16 cellular contexts compared by ENCODE assay signal in the genomic region with DNA sequence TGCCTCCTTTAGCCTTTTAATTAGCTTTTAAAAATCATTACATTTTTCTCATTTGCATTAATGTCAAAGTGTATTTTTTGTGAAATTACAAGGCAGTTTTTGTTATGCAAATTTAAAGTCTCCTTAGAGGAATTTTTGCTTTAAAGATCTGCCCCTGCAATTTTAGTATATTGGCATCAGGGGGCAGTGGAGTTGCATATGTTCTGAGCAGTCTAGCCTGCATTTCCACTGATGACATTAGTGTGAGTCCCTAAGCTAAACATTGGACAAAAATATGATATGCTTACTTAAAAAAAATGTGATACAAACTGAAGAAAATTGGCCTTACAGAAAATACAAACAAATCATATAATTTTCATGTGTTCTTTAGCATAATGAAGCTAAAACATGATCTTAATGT.
DNase-seq lines count a peak whose midpoint lies in the region; TF ChIP-seq lines count a peak whose summit lies in the region.
"Had no signal": no experiment of that assay in that cellular context is flagged by ENCODE, and none has a peak within 500 bp of the region (broad histone marks: within the 10 kb centered on the region; RNA-seq: fewer than 3 reads in every experiment).

No MANE protein-coding gene starts in this region.

- H3K27me3 Mint-ChIP-seq in MCF 10A (ENCODE audit: insufficient read depth, unreplicated experiment) = no peaks in the 10 kb centered on the region
- H3K27me3 Mint-ChIP-seq in endodermal cell (ENCODE audit: insufficient read depth) = no peaks in the 10 kb centered on the region
- H3K27me3 Mint-ChIP-seq in type B pancreatic cell = no peaks in the 10 kb centered on the region
- H3K27me3 Mint-ChIP-seq: central memory CD8-positive, alpha-beta T cell had no signal

- TF ChIP-seq POLR2A in breast epithelium (IDR thresholded peaks at IDR 0.05) (no peak), thyroid gland (IDR thresholded peaks at IDR 0.05) (no peak)

- no peaks in the 10 kb centered on the region for H3K27me3 ChIP-seq in breast epithelium
- H3K27me3 ChIP-seq in endodermal cell (ENCODE audit: control insufficient read depth, insufficient read depth, low read length, poor library complexity, severe bottlenecking) = no peaks in the 10 kb centered on the region
- H3K27me3 ChIP-seq in thyroid gland = no peaks in the 10 kb centered on the region
- H3K27me3 ChIP-seq: SJSA1, transverse colon had no signal

- BruUV-seq in MCF 10A (replicated peaks; lab: Mats Ljungman, UMichigan) = no TSS peak

- H3K27ac Mint-ChIP-seq in MCF 10A (ENCODE audit: low read depth, unreplicated experiment) = no peak overlapping the region
- no peak overlapping the region for H3K27ac Mint-ChIP-seq in endodermal cell
- no peak overlapping the region for H3K27ac Mint-ChIP-seq in type B pancreatic cell
- H3K27ac Mint-ChIP-seq: activated T-helper 2 cell treated with anti-CD3 and anti-CD28 coated beads, Interferon-gamma antibody, Interleukin-2, Interleukin-4, amounts not matched to agents 10 μg/mL and 5 μg/mL and 100 μg/mL, durations not matched to agents 14 hours and 24 hours and 36 hours; naive thymus-derived CD8-positive, alpha-beta T cell had no signal

- H3K4me3 Mint-ChIP-seq in MCF 10A (ENCODE audit: unreplicated experiment) (no peak overlapping the region), endodermal cell (no peak overlapping the region), type B pancreatic cell (no peak overlapping the region)
- H3K4me3 Mint-ChIP-seq: central memory CD8-positive, alpha-beta T cell; naive thymus-derived CD8-positive, alpha-beta T cell had no signal

- no peak overlapping the region for H3K27ac ChIP-seq in breast epithelium
- no peak overlapping the region for H3K27ac ChIP-seq in endodermal cell (ENCODE audit: low read depth, low read length)
- no peak overlapping the region for H3K27ac ChIP-seq in thyroid gland
- H3K27ac ChIP-seq: SJSA1, transverse colon had no signal

- POLR2A ChIA-PET in MCF 10A (lab: Yijun Ruan, JAX) = interaction anchor here (0.6 to 1.1 kb wide), 2 partner anchors 10 to 1201 kb away, joined by 3 read pairs; no protein-coding TSS in a partner anchor

- no peak overlapping the region for H3K9ac ChIP-seq in endodermal cell (ENCODE audit: extremely low read depth, low read length, poor library complexity, severe bottlenecking)

- no peaks in the 10 kb centered on the region for H3K4me1 ChIP-seq in breast epithelium
- H3K4me1 ChIP-seq in endodermal cell (ENCODE audit: control insufficient read depth, insufficient read depth, low read length) = no peaks in the 10 kb centered on the region
- H3K4me1 ChIP-seq in thyroid gland = peaks cover 33 to 39% of the 10 kb centered on the region in 2 donors
- H3K4me1 ChIP-seq: SJSA1, transverse colon had no signal

- H3K9me3 ChIP-seq in breast epithelium = no peaks in the 10 kb centered on the region
- H3K9me3 ChIP-seq in endodermal cell (ENCODE audit: control insufficient read depth, low read length) = peaks cover 18% of the 10 kb centered on the region
- H3K9me3 ChIP-seq in thyroid gland = no peaks in the 10 kb centered on the region
- H3K9me3 ChIP-seq: transverse colon had no signal

- H3K9me3 Mint-ChIP-seq in MCF 10A (ENCODE audit: unreplicated experiment) (peaks cover 6% of the 10 kb centered on the region), endodermal cell (peaks cover 16% of the 10 kb centered on the region), type B pancreatic cell (peaks cover 8% of the 10 kb centered on the region)
- H3K9me3 Mint-ChIP-seq: central memory CD8-positive, alpha-beta T cell had no signal

- H3K36me3 ChIP-seq in breast epithelium = no peaks in the 10 kb centered on the region
- no peaks in the 10 kb centered on the region for H3K36me3 ChIP-seq in endodermal cell (ENCODE audit: control insufficient read depth, insufficient read depth, low read length)
- H3K36me3 ChIP-seq in thyroid gland = no peaks in the 10 kb centered on the region
- H3K36me3 ChIP-seq: SJSA1, transverse colon had no signal

- TF ChIP-seq CTCF in MCF 10A (IDR thresholded peaks at IDR 0.05; ENCODE audit: unreplicated experiment) (peak; percentile 22), breast epithelium (IDR thresholded peaks at IDR 0.05) (no peak), endodermal cell (conservative IDR thresholded peaks at IDR 0.05) (peak; percentile 85), type B pancreatic cell (conservative IDR thresholded peaks at IDR 0.05) (peak; percentile 68), thyroid gland (IDR thresholded peaks at IDR 0.05) (peak in 1 of 6 experiments; percentile 11)

- no peak overlapping the region for H3K4me3 ChIP-seq in breast epithelium
- H3K4me3 ChIP-seq in endodermal cell (ENCODE audit: low read length) = no peak overlapping the region
- no peak overlapping the region for H3K4me3 ChIP-seq in thyroid gland (replicated peaks in 1 of 3)
- H3K4me3 ChIP-seq: SJSA1, smooth muscle cell, transverse colon had no signal

- no peaks in the 10 kb centered on the region for H3K4me1 Mint-ChIP-seq in MCF 10A (ENCODE audit: insufficient read depth, unreplicated experiment)
- no peaks in the 10 kb centered on the region for H3K4me1 Mint-ChIP-seq in endodermal cell
- peaks cover 3% of the 10 kb centered on the region for H3K4me1 Mint-ChIP-seq in type B pancreatic cell (ENCODE audit: unreplicated experiment)
- H3K4me1 Mint-ChIP-seq: central memory CD8-positive, alpha-beta T cell; naive thymus-derived CD8-positive, alpha-beta T cell had no signal

- no peaks in the 10 kb centered on the region for H3K36me3 Mint-ChIP-seq in MCF 10A (ENCODE audit: insufficient read depth, unreplicated experiment)
- H3K36me3 Mint-ChIP-seq in endodermal cell (ENCODE audit: low read depth) = no peaks in the 10 kb centered on the region
- H3K36me3 Mint-ChIP-seq in type B pancreatic cell = no peaks in the 10 kb centered on the region
- H3K36me3 Mint-ChIP-seq: naive thymus-derived CD8-positive, alpha-beta T cell had no signal

- intact Hi-C loops in MCF 10A (cut with micrococcal nuclease) (no loop called here), breast epithelium (cut with DNase I; ENCODE audit: low total_unique reads) (loop anchor here (5.0 kb wide), 1 partner anchor 723 kb away; no protein-coding TSS in a partner anchor), thyroid gland (cut with DNase I) (no loop called here)

- CTCF ChIA-PET in MCF 10A (lab: Yijun Ruan, JAX) = interaction anchor here (0.6 to 1.6 kb wide), 11 partner anchors 13 to 1520 kb away, joined by 3 to 6 read pairs (median 3); no protein-coding TSS in a partner anchor

- DNase-seq in MCF 10A (ENCODE audit: unreplicated experiment) (peak; percentile 56), breast epithelium (ENCODE audit: low spot score in 2 of 2) (no peak), NAMALWA (ENCODE audit: low spot score) (peak; percentile 61), endodermal cell (no peak), type B pancreatic cell (ENCODE audit: extremely low spot score, unreplicated experiment) (no peak), thyroid gland (no peak), HuH-7 (ENCODE audit: low spot score) (no peak)
- DNase-seq in stimulated activated CD4-positive, alpha-beta T cell treated with anti-CD3 and anti-CD28 coated beads, Interleukin-15, amount 100 ng/mL, for 24 hours = no peak
- DNase-seq: activated CD4-positive, alpha-beta T cell treated with anti-CD3 and anti-CD28 coated beads for 1 hour; kidney glomerular epithelial cell; naive thymus-derived CD8-positive, alpha-beta T cell; transverse colon had no signal

Comparison
In these comparisons a context has a peak if more than half of its experiments do, and no peak if none do; other contexts are left out.
1. DNase-seq: peak in MCF 10A (single experiment) and NAMALWA (single experiment); none in breast epithelium (0 of 2), endodermal cell (single experiment), type B pancreatic cell (single experiment), thyroid gland (0 of 2), HuH-7 (single experiment) and stimulated activated CD4-positive, alpha-beta T cell treated with anti-CD3 and anti-CD28 coated beads, Interleukin-15, amount 100 ng/mL, for 24 hours (single experiment).
2. CTCF ChIP-seq: peak in MCF 10A (single experiment), endodermal cell (single experiment) and type B pancreatic cell (single experiment); none in breast epithelium (0 of 3).